Comparison of ENCODE assay signal across 11 cellular contexts in the genomic region with DNA sequence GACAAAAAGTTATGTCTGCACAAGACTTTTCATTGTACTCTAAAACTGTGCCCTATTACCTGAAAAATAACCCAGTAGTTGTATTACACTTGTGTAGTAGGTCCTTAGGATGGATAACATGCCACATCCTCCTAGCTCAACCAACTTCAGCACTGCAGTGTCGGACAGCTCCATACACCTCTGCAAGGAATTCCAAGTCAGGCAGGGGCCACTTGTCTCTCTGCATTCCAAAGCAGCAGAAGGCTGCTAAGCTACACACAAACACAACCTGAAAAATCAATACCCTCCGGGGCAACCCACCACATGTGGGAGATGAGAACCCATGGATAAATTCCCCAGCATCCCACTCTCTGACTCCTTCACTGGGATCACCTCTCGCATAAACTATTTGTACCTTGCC. TPM values are rescaled to one million over a fixed set of nuclear protein-coding genes. Genes with fewer than 3 reads are reported as not detected.
DNase-seq lines count a peak whose midpoint lies in the region; ATAC-seq, FAIRE-seq and TF ChIP-seq lines count a peak whose summit lies in the region.
"Had no signal": no experiment of that assay in that cellular context is flagged by ENCODE, and none has a peak within 500 bp of the region (broad histone marks: within the 10 kb centered on the region; RNA-seq: fewer than 3 reads in every experiment).

No MANE protein-coding gene starts in this region.

- intact Hi-C loops in cardiac septum (cut with DNase I) (no loop called here), Right ventricle myocardium superior (cut with DNase I) (no loop called here)

- H3K4me3 ChIP-seq in endodermal cell (ENCODE audit: low read length) = no peak overlapping the region
- H3K4me3 ChIP-seq in small intestine (ENCODE audit: low read depth in 1 of 2, low read length in 2 of 2) = no peak overlapping the region
- no peak overlapping the region for H3K4me3 ChIP-seq in CD8-positive, alpha-beta memory T cell (ENCODE audit: low read length)
- H3K4me3 ChIP-seq: esophagus muscularis mucosa had no signal

- CTCF ChIA-PET in CD8-positive, alpha-beta memory T cell (lab: Charles Lee) = no interaction called here

- 32% methylated on average over 3 of the region's 3 CpGs; no CpG with 5 or more reads in 1 of the 2 experiments for WGBS in endodermal cell (ENCODE audit: insufficient coverage in 1 of 2, insufficient read length in 1 of 2), 2 experiments
- 15 to 40% (median 38%) methylated on average over 3 of the region's 3 CpGs for WGBS in small intestine, 3 donors

- ATAC-seq in Right ventricle myocardium superior (ENCODE audit: poor library complexity) (no peak), GM18519 (IDR thresholded peaks at IDR 0.05; ENCODE audit: low FRiP score, unreplicated experiment) (no peak)

- no peaks in the 10 kb centered on the region for H3K36me3 Mint-ChIP-seq in endodermal cell (ENCODE audit: low read depth)
- peaks cover 7 to 31% (median 8%) of the 10 kb centered on the region in 3 donors for H3K36me3 Mint-ChIP-seq in CD8-positive, alpha-beta memory T cell

- H3K4me1 ChIP-seq in endodermal cell (ENCODE audit: control insufficient read depth, insufficient read depth, low read length) = no peaks in the 10 kb centered on the region
- no peaks in the 10 kb centered on the region for H3K4me1 ChIP-seq in small intestine (ENCODE audit: control insufficient read depth in 2 of 2, insufficient read depth in 1 of 2, low read depth in 1 of 2, low read length in 1 of 2)
- no peaks in the 10 kb centered on the region for H3K4me1 ChIP-seq in CD8-positive, alpha-beta memory T cell (ENCODE audit: insufficient read depth, low read length)
- H3K4me1 ChIP-seq: esophagus muscularis mucosa had no signal

- H3K9me3 Mint-ChIP-seq in endodermal cell = peaks cover 20% of the 10 kb centered on the region
- peaks cover 13 to 18% (median 16%) of the 10 kb centered on the region in 5 donors for H3K9me3 Mint-ChIP-seq in CD8-positive, alpha-beta memory T cell

- H3K27ac ChIP-seq in endodermal cell (ENCODE audit: low read depth, low read length) = no peak overlapping the region
- no peak overlapping the region for H3K27ac ChIP-seq in small intestine (ENCODE audit: low read depth in 1 of 2, low read length in 1 of 2)
- H3K27ac ChIP-seq in CD8-positive, alpha-beta memory T cell (ENCODE audit: low read depth, low read length) = no peak overlapping the region
- H3K27ac ChIP-seq: C4-2B, esophagus muscularis mucosa had no signal

- H3K27ac Mint-ChIP-seq in endodermal cell = no peak overlapping the region
- H3K27ac Mint-ChIP-seq in CD8-positive, alpha-beta memory T cell = no peak overlapping the region
- H3K27ac Mint-ChIP-seq: nephron had no signal

- H3K4me1 Mint-ChIP-seq in endodermal cell = no peaks in the 10 kb centered on the region
- H3K4me1 Mint-ChIP-seq in CD8-positive, alpha-beta memory T cell = no peaks in the 10 kb centered on the region
- H3K4me1 Mint-ChIP-seq: nephron had no signal

- H3K9me3 ChIP-seq in endodermal cell (ENCODE audit: control insufficient read depth, low read length) = no peaks in the 10 kb centered on the region
- no peaks in the 10 kb centered on the region for H3K9me3 ChIP-seq in small intestine (ENCODE audit: control insufficient read depth, low read depth)
- no peaks in the 10 kb centered on the region for H3K9me3 ChIP-seq in CD8-positive, alpha-beta memory T cell (ENCODE audit: low read length)

- DNase-seq in cardiac septum (ENCODE audit: low spot score) (peak; percentile 41), Right ventricle myocardium superior (no peak), endodermal cell (peak; percentile 93), small intestine (peak; percentile 10), GM19238 (ENCODE audit: insufficient read length, low spot score) (no peak)
- no peak for DNase-seq in CD8-positive, alpha-beta memory T cell

- H3K27me3 ChIP-seq in endodermal cell (ENCODE audit: control insufficient read depth, insufficient read depth, low read length, poor library complexity, severe bottlenecking) (peaks cover 40% of the 10 kb centered on the region), small intestine (ENCODE audit: control insufficient read depth in 2 of 2, insufficient read depth in 2 of 2, low read length in 2 of 2) (no peaks in the 10 kb centered on the region)
- H3K27me3 ChIP-seq in CD8-positive, alpha-beta memory T cell (ENCODE audit: insufficient read depth, low read length, poor library complexity, severe bottlenecking) = no peaks in the 10 kb centered on the region
- H3K27me3 ChIP-seq: esophagus muscularis mucosa had no signal

- no peak for FAIRE-seq in small intestine (lab: Jason Lieb, UNC)

- no peak for TF ChIP-seq CTCF in endodermal cell (conservative IDR thresholded peaks at IDR 0.05)

- no peak overlapping the region for H3K4me3 Mint-ChIP-seq in endodermal cell
- no peak overlapping the region for H3K4me3 Mint-ChIP-seq in CD8-positive, alpha-beta memory T cell
- H3K4me3 Mint-ChIP-seq: nephron had no signal

- H3K36me3 ChIP-seq in endodermal cell (ENCODE audit: control insufficient read depth, insufficient read depth, low read length) (no peaks in the 10 kb centered on the region), small intestine (ENCODE audit: control insufficient read depth in 2 of 2, insufficient read depth in 2 of 2, low read length in 2 of 2) (no peaks in the 10 kb centered on the region)
- no peaks in the 10 kb centered on the region for H3K36me3 ChIP-seq in CD8-positive, alpha-beta memory T cell (ENCODE audit: insufficient read depth, low read length)

- POLR2A ChIA-PET in CD8-positive, alpha-beta memory T cell (lab: Charles Lee) = no interaction called here

- no peak overlapping the region for H3K9ac ChIP-seq in endodermal cell (ENCODE audit: extremely low read depth, low read length, poor library complexity, severe bottlenecking)

- H3K27me3 Mint-ChIP-seq in endodermal cell (ENCODE audit: insufficient read depth) = peaks cover 26% of the 10 kb centered on the region
- no peaks in the 10 kb centered on the region for H3K27me3 Mint-ChIP-seq in CD8-positive, alpha-beta memory T cell

TF ChIP-seq in PFSK-1, 5 proteins besides CTCF, POLR2A, EP300 and RAD21:
- TF ChIP-seq TAF1 (IDR thresholded peaks at IDR 0.05; ENCODE audit: borderline replicate concordance, insufficient read depth, low read length) (no peak), SIN3A (IDR thresholded peaks at IDR 0.05; ENCODE audit: borderline replicate concordance, insufficient read depth, low read length) (no peak)
- TF ChIP-seq, protein P1, sequence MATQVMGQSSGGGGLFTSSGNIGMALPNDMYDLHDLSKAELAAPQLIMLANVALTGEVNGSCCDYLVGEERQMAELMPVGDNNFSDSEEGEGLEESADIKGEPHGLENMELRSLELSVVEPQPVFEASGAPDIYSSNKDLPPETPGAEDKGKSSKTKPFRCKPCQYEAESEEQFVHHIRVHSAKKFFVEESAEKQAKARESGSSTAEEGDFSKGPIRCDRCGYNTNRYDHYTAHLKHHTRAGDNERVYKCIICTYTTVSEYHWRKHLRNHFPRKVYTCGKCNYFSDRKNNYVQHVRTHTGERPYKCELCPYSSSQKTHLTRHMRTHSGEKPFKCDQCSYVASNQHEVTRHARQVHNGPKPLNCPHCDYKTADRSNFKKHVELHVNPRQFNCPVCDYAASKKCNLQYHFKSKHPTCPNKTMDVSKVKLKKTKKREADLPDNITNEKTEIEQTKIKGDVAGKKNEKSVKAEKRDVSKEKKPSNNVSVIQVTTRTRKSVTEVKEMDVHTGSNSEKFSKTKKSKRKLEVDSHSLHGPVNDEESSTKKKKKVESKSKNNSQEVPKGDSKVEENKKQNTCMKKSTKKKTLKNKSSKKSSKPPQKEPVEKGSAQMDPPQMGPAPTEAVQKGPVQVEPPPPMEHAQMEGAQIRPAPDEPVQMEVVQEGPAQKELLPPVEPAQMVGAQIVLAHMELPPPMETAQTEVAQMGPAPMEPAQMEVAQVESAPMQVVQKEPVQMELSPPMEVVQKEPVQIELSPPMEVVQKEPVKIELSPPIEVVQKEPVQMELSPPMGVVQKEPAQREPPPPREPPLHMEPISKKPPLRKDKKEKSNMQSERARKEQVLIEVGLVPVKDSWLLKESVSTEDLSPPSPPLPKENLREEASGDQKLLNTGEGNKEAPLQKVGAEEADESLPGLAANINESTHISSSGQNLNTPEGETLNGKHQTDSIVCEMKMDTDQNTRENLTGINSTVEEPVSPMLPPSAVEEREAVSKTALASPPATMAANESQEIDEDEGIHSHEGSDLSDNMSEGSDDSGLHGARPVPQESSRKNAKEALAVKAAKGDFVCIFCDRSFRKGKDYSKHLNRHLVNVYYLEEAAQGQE (IDR thresholded peaks at IDR 0.05; ENCODE audit: insufficient read depth in 1 of 2, low read depth in 2 of 2, low read length in 2 of 2) = peak; percentile 92 to 99
TF ChIP-seq in PFSK-1: peak in this region for 1.

RNA-seq across cellular contexts. Expression of a gene that starts 50.2 kb away (rescaled TPM):
- total RNA-seq in cardiac septum (27.6 TPM), Right ventricle myocardium superior (30.9 TPM), endodermal cell (10 to 100 TPM; 22.1 to 28.6 TPM)
- polyA plus RNA-seq in PFSK-1 (2012; ENCODE audit: insufficient read length, low read depth) = 99.1 TPM
- polyA plus RNA-seq in endodermal cell (2013, experiment 1 of 2) = 32.9 TPM
- 28.4 TPM for polyA plus RNA-seq in endodermal cell (2013, experiment 2 of 2)
- 10 to 100 TPM; 37.6 to 43.8 (median 42.3) TPM for polyA plus RNA-seq in small intestine
- total RNA-seq in CD8-positive, alpha-beta memory T cell = 10 to 100 TPM; 58.8 to 66.8 TPM
- polyA plus RNA-seq in CD8-positive, alpha-beta memory T cell = 118 TPM

Comparison
In these comparisons a context has a peak if more than half of its experiments do, and no peak if none do; other contexts are left out.
1. DNase-seq: peak in cardiac septum (single experiment), endodermal cell (single experiment) and small intestine (single experiment); none in Right ventricle myocardium superior (single experiment), CD8-positive, alpha-beta memory T cell (0 of 5) and GM19238 (single experiment).